ENCODE assay signal across 12 cellular contexts in genomic region chr10:76297787-76298281, GRCh38.
DNase-seq lines count a peak whose midpoint lies in the region; ATAC-seq and TF ChIP-seq lines count a peak whose summit lies in the region.
"Had no signal": no experiment of that assay in that cellular context is flagged by ENCODE, and none has a peak within 500 bp of the region (broad histone marks: within the 10 kb centered on the region; RNA-seq: fewer than 3 reads in every experiment).

No MANE protein-coding gene starts in this region.

- no peak overlapping the region for H3K27ac Mint-ChIP-seq in activated CD4-positive, alpha-beta T cell treated with anti-CD3 and anti-CD28 coated beads for 36 hours
- H3K27ac Mint-ChIP-seq: activated naive CD8-positive, alpha-beta T cell treated with anti-CD3 and anti-CD28 coated beads, Interleukin-2, amount 10 ng/mL, durations not matched to agents 7 days and 5 days had no signal

- no peak overlapping the region for H3K4me3 ChIP-seq in lower lobe of right lung
- H3K4me3 ChIP-seq: vagina had no signal

- H3K27me3 ChIP-seq in lower lobe of right lung (ENCODE audit: low read depth): no peaks in the 10 kb centered on the region
- H3K27me3 ChIP-seq: vagina had no signal

- TF ChIP-seq CTCF in VCaP (conservative IDR thresholded peaks at IDR 0.05): no peak
- no peak for TF ChIP-seq CTCF in lower lobe of right lung (IDR thresholded peaks at IDR 0.05)

- no peaks in the 10 kb centered on the region for H3K36me3 Mint-ChIP-seq in activated CD4-positive, alpha-beta T cell treated with anti-CD3 and anti-CD28 coated beads for 36 hours (ENCODE audit: low read depth)
- H3K36me3 Mint-ChIP-seq: activated naive CD8-positive, alpha-beta T cell treated with anti-CD3 and anti-CD28 coated beads, Interleukin-2, amount 10 ng/mL, durations not matched to agents 7 days and 5 days had no signal

- DNase-seq in COR-L47 (lab: John Stamatoyannopoulos, UW) (peak; percentile 35), NCI-H146 (lab: John Stamatoyannopoulos, UW) (peak; percentile 79), lower lobe of right lung (no peak), SW480 (ENCODE audit: low spot score) (no peak)
- no peak for DNase-seq in stimulated activated naive CD4-positive, alpha-beta T cell treated with Interleukin-2 at 50 U/mL for 16 hours (lab: John Stamatoyannopoulos, UW)
- no peak for DNase-seq in activated CD4-positive, alpha-beta T cell treated with anti-CD3 and anti-CD28 coated beads for 36 hours
- DNase-seq: activated naive CD8-positive, alpha-beta T cell treated with anti-CD3 and anti-CD28 coated beads, Interleukin-2, amount 10 ng/mL, durations not matched to agents 7 days and 5 days; NCI-H1930 had no signal

- H3K27ac ChIP-seq in VCaP (peak overlapping the region; percentile 97), lower lobe of right lung (peak overlapping the region; percentile 13)
- H3K27ac ChIP-seq: vagina had no signal

- peaks cover 25% of the 10 kb centered on the region for H3K4me1 ChIP-seq in lower lobe of right lung
- H3K4me1 ChIP-seq: vagina had no signal

- no peaks in the 10 kb centered on the region for H3K27me3 Mint-ChIP-seq in activated CD4-positive, alpha-beta T cell treated with anti-CD3 and anti-CD28 coated beads for 36 hours
- H3K27me3 Mint-ChIP-seq: activated naive CD8-positive, alpha-beta T cell treated with anti-CD3 and anti-CD28 coated beads, Interleukin-2, amount 10 ng/mL, durations not matched to agents 7 days and 5 days had no signal

- ATAC-seq in lower lobe of right lung (peak; percentile 52 to 56), GM19467 (IDR thresholded peaks at IDR 0.05; ENCODE audit: unreplicated experiment) (no peak)
- ATAC-seq in activated CD4-positive, alpha-beta T cell treated with anti-CD3 and anti-CD28 coated beads for 36 hours: no peak

- POLR2A ChIA-PET in activated CD4-positive, alpha-beta T cell treated with anti-CD3 and anti-CD28 coated beads for 36 hours (lab: Charles Lee): no interaction called here

- H3K36me3 ChIP-seq in lower lobe of right lung: no peaks in the 10 kb centered on the region
- H3K36me3 ChIP-seq: vagina had no signal

- H3K4me3 Mint-ChIP-seq in activated CD4-positive, alpha-beta T cell treated with anti-CD3 and anti-CD28 coated beads for 36 hours: no peak overlapping the region
- H3K4me3 Mint-ChIP-seq: activated naive CD8-positive, alpha-beta T cell treated with anti-CD3 and anti-CD28 coated beads, Interleukin-2, amount 10 ng/mL, durations not matched to agents 7 days and 5 days; neural crest cell had no signal

- H3K9me3 Mint-ChIP-seq in activated CD4-positive, alpha-beta T cell treated with anti-CD3 and anti-CD28 coated beads for 36 hours (ENCODE audit: low read depth): peaks cover 2% of the 10 kb centered on the region

- H3K4me1 Mint-ChIP-seq in activated CD4-positive, alpha-beta T cell treated with anti-CD3 and anti-CD28 coated beads for 36 hours: no peaks in the 10 kb centered on the region
- H3K4me1 Mint-ChIP-seq: activated naive CD8-positive, alpha-beta T cell treated with anti-CD3 and anti-CD28 coated beads, Interleukin-2, amount 10 ng/mL, durations not matched to agents 7 days and 5 days had no signal

- intact Hi-C loops in lower lobe of right lung (cut with DNase I): no loop called here
- intact Hi-C loops in activated CD4-positive, alpha-beta T cell treated with anti-CD3 and anti-CD28 coated beads for 36 hours (cut with DNase I, micrococcal nuclease): no loop called here

- H3K9me3 ChIP-seq in lower lobe of right lung: no peaks in the 10 kb centered on the region
- H3K9me3 ChIP-seq: vagina had no signal

- CTCF ChIA-PET in activated CD4-positive, alpha-beta T cell treated with anti-CD3 and anti-CD28 coated beads for 36 hours (lab: Charles Lee): no interaction called here

Comparison
In these comparisons a context has a peak if more than half of its experiments do, and no peak if none do; other contexts are left out.
1. DNase-seq: peak in COR-L47 (single experiment) and NCI-H146 (single experiment); none in lower lobe of right lung (single experiment), stimulated activated naive CD4-positive, alpha-beta T cell treated with Interleukin-2 at 50 U/mL for 16 hours (single experiment), activated CD4-positive, alpha-beta T cell treated with anti-CD3 and anti-CD28 coated beads for 36 hours (single experiment) and SW480 (single experiment).
2. ATAC-seq: peak in lower lobe of right lung (2 of 2); none in activated CD4-positive, alpha-beta T cell treated with anti-CD3 and anti-CD28 coated beads for 36 hours (single experiment) and GM19467 (single experiment).